In the genomic region with DNA sequence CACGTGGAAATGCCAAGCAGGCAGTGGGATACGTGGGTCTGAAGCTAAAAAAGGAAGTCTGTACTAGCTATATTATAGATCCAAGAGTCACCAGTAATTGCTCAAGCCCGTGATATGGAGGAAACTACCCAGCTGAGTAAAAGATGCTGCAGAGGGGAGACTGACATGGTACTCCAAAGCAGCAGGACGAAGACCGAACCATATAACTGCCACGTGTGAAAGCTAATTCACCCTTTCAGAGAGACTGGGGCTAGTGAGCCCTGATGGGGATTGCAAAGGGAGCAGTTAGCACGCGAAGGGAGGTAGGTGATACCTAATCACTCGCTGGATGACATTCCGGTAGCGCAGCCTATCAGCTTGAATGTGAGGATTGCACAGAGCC, we compare ENCODE assay signal across 8 cellular contexts. TPM values are rescaled to one million over a fixed set of nuclear protein-coding genes. Genes with fewer than 3 reads are reported as not detected.
DNase-seq lines count a peak whose midpoint lies in the region; ATAC-seq and TF ChIP-seq lines count a peak whose summit lies in the region.

No MANE protein-coding gene starts in this region.

- H3K4me3 ChIP-seq in SK-N-SH (ENCODE audit: low read depth in 2 of 2, low read length in 1 of 2): peak overlapping the region; percentile 62 to 72
- peak overlapping the region; percentile 95 for H3K4me3 ChIP-seq in endodermal cell (ENCODE audit: low read length)
- H3K4me3 ChIP-seq in neural cell (ENCODE audit: low read length): peak overlapping the region; percentile 93

- peaks cover 8% of the 10 kb centered on the region for H3K4me1 Mint-ChIP-seq in endodermal cell

- H3K27me3 Mint-ChIP-seq in endodermal cell (ENCODE audit: insufficient read depth): no peaks in the 10 kb centered on the region

- peaks cover 18 to 20% of the 10 kb centered on the region in 2 experiments for H3K36me3 ChIP-seq in SK-N-SH (replicated peaks in 1 of 2; ENCODE audit: control insufficient read depth in 1 of 2, insufficient read depth in 2 of 2, low read length in 1 of 2)
- H3K36me3 ChIP-seq in endodermal cell (ENCODE audit: control insufficient read depth, insufficient read depth, low read length): peaks cover 33% of the 10 kb centered on the region
- H3K36me3 ChIP-seq in neural cell (ENCODE audit: insufficient read depth, low read length): no peaks in the 10 kb centered on the region

- H3K27ac Mint-ChIP-seq in endodermal cell: peak overlapping the region; percentile 93

- H3K9me2 ChIP-seq in SK-N-SH (no peaks in the 10 kb centered on the region), neural cell (ENCODE audit: insufficient read depth, low read length) (no peaks in the 10 kb centered on the region)

- TF ChIP-seq RAD21 in SK-N-SH (IDR thresholded peaks at IDR 0.05; ENCODE audit: low read length): no peak
- no peak for TF ChIP-seq RAD21 in neural cell (conservative IDR thresholded peaks at IDR 0.05)

- H2AFZ ChIP-seq in SK-N-SH (ENCODE audit: low read depth) (peak overlapping the region; percentile 85), neural cell (ENCODE audit: low read depth, low read length) (peak overlapping the region; percentile 22)

- under 1% methylated on average over 10 of the region's 11 CpGs for WGBS in SK-N-SH (ENCODE audit: low lambda C conversion rate)
- WGBS in endodermal cell (ENCODE audit: insufficient coverage in 1 of 2, insufficient read length in 1 of 2), 2 experiments: 3 to 4% methylated on average over 11 of the region's 11 CpGs

- TF ChIP-seq EP300 in SK-N-SH (IDR thresholded peaks at IDR 0.05; ENCODE audit: borderline replicate concordance in 1 of 2, low read depth in 1 of 2, low read length in 1 of 2): no peak
- no peak for TF ChIP-seq EP300 in neural cell (conservative IDR thresholded peaks at IDR 0.05; ENCODE audit: poor library complexity, severe bottlenecking)

- H3F3A ChIP-seq in SK-N-SH (replicated peaks; ENCODE audit: insufficient read depth) (no peaks in the 10 kb centered on the region), neural cell (ENCODE audit: insufficient read depth, low read length, poor library complexity, severe bottlenecking) (peaks cover 6% of the 10 kb centered on the region)

- H3K4me2 ChIP-seq in SK-N-SH (peak overlapping the region; percentile 87), neural cell (ENCODE audit: low read length) (peak overlapping the region; percentile 84)

- no peaks in the 10 kb centered on the region for H3K9me3 ChIP-seq in SK-N-SH
- no peaks in the 10 kb centered on the region for H3K9me3 ChIP-seq in endodermal cell (ENCODE audit: control insufficient read depth, low read length)
- no peaks in the 10 kb centered on the region for H3K9me3 ChIP-seq in neural cell (ENCODE audit: low read length)

- ATAC-seq in GM19351 (IDR thresholded peaks at IDR 0.05; ENCODE audit: unreplicated experiment): peak; percentile 30
- peak; percentile 25 for ATAC-seq in HG03442 (IDR thresholded peaks at IDR 0.05; ENCODE audit: unreplicated experiment)

- CTCF ChIA-PET in SK-N-SH (lab: Yijun Ruan, JAX): interaction anchor here (0.8 to 4.0 kb wide), 8 partner anchors 25 to 378 kb away, joined by 3 to 19 read pairs (median 4); partner anchors contain the start of genes HIPK1, OLFML3 and PHTF1

- H3K79me2 ChIP-seq in SK-N-SH (ENCODE audit: insufficient read depth) (peaks cover 51% of the 10 kb centered on the region), neural cell (replicated peaks; ENCODE audit: insufficient read depth, low read length) (peaks cover 13% of the 10 kb centered on the region)

- H3K9ac ChIP-seq in SK-N-SH (peak overlapping the region; percentile 85), endodermal cell (ENCODE audit: extremely low read depth, low read length, poor library complexity, severe bottlenecking) (peak overlapping the region; percentile 52), neural cell (ENCODE audit: low read length) (peak overlapping the region; percentile 90)

- H3K36me3 Mint-ChIP-seq in endodermal cell (ENCODE audit: low read depth): peaks cover 19% of the 10 kb centered on the region

- TF ChIP-seq CTCF in SK-N-SH (IDR thresholded peaks at IDR 0.05) (no peak), endodermal cell (conservative IDR thresholded peaks at IDR 0.05) (no peak), neural cell (IDR thresholded peaks at IDR 0.05; ENCODE audit: poor library complexity, severe bottlenecking) (no peak), GM20000 (IDR thresholded peaks at IDR 0.05; ENCODE audit: extremely low read depth, missing control alignments) (no peak)

- H4K20me1 ChIP-seq in SK-N-SH (ENCODE audit: insufficient read depth): no peaks in the 10 kb centered on the region
- no peaks in the 10 kb centered on the region for H4K20me1 ChIP-seq in neural cell (ENCODE audit: insufficient read depth)

- H3K4me1 ChIP-seq in SK-N-SH (ENCODE audit: control insufficient read depth in 1 of 2, insufficient read depth in 2 of 2, low read depth in 1 of 2, low read length in 1 of 2) (peaks cover 0 to 11% of the 10 kb centered on the region in 2 experiments; a peak in 2 of 4 replicates), endodermal cell (ENCODE audit: control insufficient read depth, insufficient read depth, low read length) (no peaks in the 10 kb centered on the region)

- no peaks in the 10 kb centered on the region for H3K27me3 ChIP-seq in SK-N-SH (ENCODE audit: insufficient read depth)
- H3K27me3 ChIP-seq in endodermal cell (ENCODE audit: control insufficient read depth, insufficient read depth, low read length, poor library complexity, severe bottlenecking): no peaks in the 10 kb centered on the region
- no peaks in the 10 kb centered on the region for H3K27me3 ChIP-seq in neural cell (ENCODE audit: insufficient read depth, low read depth, low read length)

- POLR2A ChIA-PET in SK-N-SH (lab: Yijun Ruan, JAX): interaction anchor here (0.7 to 1.5 kb wide), 5 partner anchors 11 to 93 kb away, joined by 3 to 21 read pairs (median 3); partner anchors contain the start of gene HIPK1

- H3K9me3 Mint-ChIP-seq in endodermal cell: no peaks in the 10 kb centered on the region

- peak; percentile 71 for DNase-seq in CD1c-positive myeloid dendritic cell (ENCODE audit: extremely low spot score)
- DNase-seq in SK-N-SH: peak; percentile 44
- DNase-seq in endodermal cell: peak; percentile 81
- DNase-seq in GM20000 (ENCODE audit: low spot score): no peak
- DNase-seq in SW 1271 (lab: John Stamatoyannopoulos, UW): no peak

- H3K27ac ChIP-seq in SK-N-SH (ENCODE audit: low read depth in 2 of 2, low read length in 1 of 2): peak overlapping the region; percentile 90 to 93
- peak overlapping the region; percentile 74 for H3K27ac ChIP-seq in endodermal cell (ENCODE audit: low read depth, low read length)
- peak overlapping the region; percentile 94 for H3K27ac ChIP-seq in neural cell (ENCODE audit: low read length)

- H3K4me3 Mint-ChIP-seq in endodermal cell: peak overlapping the region; percentile 97

TF ChIP-seq in SK-N-SH, 30 proteins besides CTCF, POLR2A, EP300 and RAD21:
- TF ChIP-seq MXI1 (IDR thresholded peaks at IDR 0.05; ENCODE audit: low read depth, low read length) (peak; percentile 69; the same call in 1 of the 2 replicates), GABPA (IDR thresholded peaks at IDR 0.05; ENCODE audit: low read depth) (no peak)
TF ChIP-seq in SK-N-SH: peak in this region for 1.

RNA-seq across cellular contexts. Expression of gene AP4B1, which starts 0.3 kb away (rescaled TPM):
- 11.5 and 16.8 TPM in 2 replicates for polyA plus RNA-seq in SK-N-SH (2012; rRNA removed)
- polyA plus RNA-seq in SK-N-SH (2012; cell fraction: cytosol; rRNA removed): 7.7 and 8.1 TPM in 2 replicates
- polyA plus RNA-seq in SK-N-SH (2012; cell fraction: nucleus; rRNA removed): 41.9 and 60.0 TPM in 2 replicates
- 10 to 100 TPM in 1 of 2 donors, 1 to 10 TPM in 1; 9.6 to 14.7 TPM for total RNA-seq in endodermal cell
- 21.7 TPM for polyA plus RNA-seq in endodermal cell (2013, experiment 1 of 2)
- 18.6 TPM for polyA plus RNA-seq in endodermal cell (2013, experiment 2 of 2)
- 178 and 192 TPM in 2 replicates for polyA plus RNA-seq in neural cell
- 48.3 and 49.7 TPM in 2 replicates for polyA minus RNA-seq in neural cell

RNA-seq across cellular contexts. Expression of gene DCLRE1B, which starts 0.8 kb away (rescaled TPM):
- polyA plus RNA-seq in SK-N-SH (2012; rRNA removed): 3.0 and 3.3 TPM in 2 replicates
- polyA plus RNA-seq in SK-N-SH (2012; cell fraction: cytosol; rRNA removed): 2.6 and 3.3 TPM in 2 replicates
- polyA plus RNA-seq in SK-N-SH (2012; cell fraction: nucleus; rRNA removed): 1.3 and 1.5 TPM in 2 replicates
- total RNA-seq in endodermal cell: 10 to 100 TPM in 1 of 2 donors, 1 to 10 TPM in 1; 7.4 to 11.0 TPM
- 12.7 TPM for polyA plus RNA-seq in endodermal cell (2013, experiment 1 of 2)
- polyA plus RNA-seq in endodermal cell (2013, experiment 2 of 2): 12.8 TPM
- polyA plus RNA-seq in neural cell: 7.3 and 8.7 TPM in 2 replicates
- polyA minus RNA-seq in neural cell: 12.7 and 14.0 TPM in 2 replicates

RNA-seq across cellular contexts. Expression of gene BCL2L15, which starts 16.9 kb away (rescaled TPM):
- polyA plus RNA-seq in SK-N-SH (2012; rRNA removed) (0.02 and 0.05 TPM in 2 replicates), neural cell (2.6 and 4.7 TPM in 2 replicates)
- polyA plus RNA-seq in SK-N-SH (2012; cell fraction: cytosol; rRNA removed): under 0.01 and 0.01 TPM in 2 replicates
- polyA plus RNA-seq in SK-N-SH (2012; cell fraction: nucleus; rRNA removed): 0.42 and 0.66 TPM in 2 replicates
- under 1 TPM in 1 of 2 donors, not detected in 1; 0.73 TPM for total RNA-seq in endodermal cell
- polyA plus RNA-seq in endodermal cell (2013, experiment 1 of 2): 0.11 TPM
- polyA plus RNA-seq in endodermal cell (2013, experiment 2 of 2): 1.5 TPM
- polyA minus RNA-seq in neural cell: 3.2 and 6.4 TPM in 2 replicates

RNA-seq across cellular contexts. Expression of gene HIPK1, which starts 24.8 kb away (rescaled TPM):
- 7.1 and 10.1 TPM in 2 replicates for polyA plus RNA-seq in SK-N-SH (2012; rRNA removed)
- 7.2 and 8.1 TPM in 2 replicates for polyA plus RNA-seq in SK-N-SH (2012; cell fraction: cytosol; rRNA removed)
- polyA plus RNA-seq in SK-N-SH (2012; cell fraction: nucleus; rRNA removed): 10.4 and 18.9 TPM in 2 replicates
- total RNA-seq in endodermal cell: 10 to 100 TPM; 71.4 to 79.2 TPM
- polyA plus RNA-seq in endodermal cell (2013, experiment 1 of 2): 35.6 TPM
- 35.1 TPM for polyA plus RNA-seq in endodermal cell (2013, experiment 2 of 2)
- 20.3 and 22.9 TPM in 2 replicates for polyA plus RNA-seq in neural cell
- polyA minus RNA-seq in neural cell: 54.3 and 58.0 TPM in 2 replicates

RNA-seq across cellular contexts. Expression of gene PTPN22, which starts 32.8 kb away (rescaled TPM):
- polyA plus RNA-seq in SK-N-SH (2012; rRNA removed) (0.12 and 0.16 TPM in 2 replicates), neural cell (0.72 and 0.92 TPM in 2 replicates)
- 0.18 and 0.30 TPM in 2 replicates for polyA plus RNA-seq in SK-N-SH (2012; cell fraction: cytosol; rRNA removed)
- polyA plus RNA-seq in SK-N-SH (2012; cell fraction: nucleus; rRNA removed): 0.13 and 0.36 TPM in 2 replicates
- total RNA-seq in endodermal cell: not detected
- not detected for polyA plus RNA-seq in endodermal cell (2013, experiment 1 of 2)
- polyA plus RNA-seq in endodermal cell (2013, experiment 2 of 2): 0.12 TPM
- polyA minus RNA-seq in neural cell: 1.2 and 1.6 TPM in 2 replicates

Comparison
In these comparisons a context has a peak if more than half of its experiments do, and no peak if none do; other contexts are left out.
1. DNase-seq: peak in CD1c-positive myeloid dendritic cell (single experiment), SK-N-SH (single experiment) and endodermal cell (single experiment); none in GM20000 (single experiment) and SW 1271 (0 of 2).
2. Peak in every context shown above with its lines, with median percentiles within 50 percentile points of each other: H3K27ac ChIP-seq, H3K4me3 ChIP-seq and H3K9ac ChIP-seq.